In genomic region chr3:9715764-9716437, GRCh38 we compare ENCODE assay signal across 9 cellular contexts. TPM values are rescaled to one million over a fixed set of nuclear protein-coding genes. Genes with fewer than 3 reads are reported as not detected.
DNase-seq lines count a peak whose midpoint lies in the region; ATAC-seq lines count a peak whose summit lies in the region.
"Had no signal": no experiment of that assay in that cellular context is flagged by ENCODE, and none has a peak within 500 bp of the region (broad histone marks: within the 10 kb centered on the region; RNA-seq: fewer than 3 reads in every experiment).

No MANE protein-coding gene starts in this region.

- H3K9me3 Mint-ChIP-seq in activated naive CD4-positive, alpha-beta T cell treated with anti-CD3 and anti-CD28 coated beads for 36 hours, result no peaks in the 10 kb centered on the region
- H3K9me3 Mint-ChIP-seq: T-helper 1 cell treated with Interleukin-12 subunit alpha and Interleukin-12 subunit beta and Interleukin-4 antibody, amounts not matched to agents 30 μg/mL and 1 μg/mL, for 36 hours had no signal

- ATAC-seq in Right ventricle myocardium inferior (peak; percentile 95), HG03354 (IDR thresholded peaks at IDR 0.05; ENCODE audit: poor library complexity, severe bottlenecking, unreplicated experiment) (no peak)

- H3K4me3 Mint-ChIP-seq in activated naive CD4-positive, alpha-beta T cell treated with anti-CD3 and anti-CD28 coated beads for 36 hours, result no peak overlapping the region
- H3K4me3 Mint-ChIP-seq: T-helper 1 cell treated with Interleukin-12 subunit alpha and Interleukin-12 subunit beta and Interleukin-4 antibody, amounts not matched to agents 30 μg/mL and 1 μg/mL, for 36 hours had no signal

- peaks cover 1% of the 10 kb centered on the region for H3K36me3 Mint-ChIP-seq in activated naive CD4-positive, alpha-beta T cell treated with anti-CD3 and anti-CD28 coated beads for 36 hours (ENCODE audit: low read depth)

- no peak overlapping the region for H3K27ac Mint-ChIP-seq in activated naive CD4-positive, alpha-beta T cell treated with anti-CD3 and anti-CD28 coated beads for 36 hours
- H3K27ac Mint-ChIP-seq: T-helper 1 cell treated with Interleukin-12 subunit alpha and Interleukin-12 subunit beta and Interleukin-4 antibody, amounts not matched to agents 30 μg/mL and 1 μg/mL, for 36 hours had no signal

- CTCF ChIA-PET in activated naive CD4-positive, alpha-beta T cell treated with anti-CD3 and anti-CD28 coated beads for 36 hours (lab: Charles Lee), result interaction anchor here (1.1 to 2.4 kb wide), 4 partner anchors 11 to 66 kb away, joined by 4 to 15 read pairs (median 6); partner anchors contain the start of gene MTMR14

- DNase-seq in EL (peak; percentile 88), LoVo (ENCODE audit: low spot score) (peak; percentile 90), Right ventricle myocardium inferior (ENCODE audit: missing footprints) (peak; percentile 77), posterior vena cava (ENCODE audit: low spot score) (peak; percentile 89), NCI-H2107 (lab: John Stamatoyannopoulos, UW) (no peak)
- peak; percentile 76 for DNase-seq in activated naive CD4-positive, alpha-beta T cell treated with anti-CD3 and anti-CD28 coated beads for 36 hours
- no peak for DNase-seq in effector CD8-positive, alpha-beta T cell (lab: John Stamatoyannopoulos, UW)

- intact Hi-C loops in activated naive CD4-positive, alpha-beta T cell treated with anti-CD3 and anti-CD28 coated beads for 36 hours (cut with micrococcal nuclease), result loop anchor here (1.0 to 5.0 kb wide), 2 partner anchors 215 to 401 kb away; partner anchors contain the start of gene BRK1
- intact Hi-C loops in Right ventricle myocardium inferior (cut with DNase I), result no loop called here
- intact Hi-C loops in posterior vena cava (cut with DNase I), result no loop called here

- no peaks in the 10 kb centered on the region for H3K27me3 Mint-ChIP-seq in activated naive CD4-positive, alpha-beta T cell treated with anti-CD3 and anti-CD28 coated beads for 36 hours (ENCODE audit: low read depth)

- H3K4me1 Mint-ChIP-seq in activated naive CD4-positive, alpha-beta T cell treated with anti-CD3 and anti-CD28 coated beads for 36 hours (ENCODE audit: low read depth), result peaks cover 15% of the 10 kb centered on the region

RNA-seq across cellular contexts. Expression of gene CPNE9, which starts 12.3 kb away (rescaled TPM):
- total RNA-seq in activated naive CD4-positive, alpha-beta T cell treated with anti-CD3 and anti-CD28 coated beads for 36 hours, result not detected
- total RNA-seq in Right ventricle myocardium inferior (not detected), posterior vena cava (not detected)

RNA-seq across cellular contexts. Expression of gene BRPF1, which starts 15.6 kb away (rescaled TPM):
- total RNA-seq in activated naive CD4-positive, alpha-beta T cell treated with anti-CD3 and anti-CD28 coated beads for 36 hours, result 10 to 100 TPM; 16.8 to 19.4 TPM
- total RNA-seq in Right ventricle myocardium inferior (10.9 TPM), posterior vena cava (10 to 100 TPM; 15.6 to 17.5 TPM)

RNA-seq across cellular contexts. Expression of gene OGG1, which starts 33.9 kb away (rescaled TPM):
- 10 to 100 TPM; 26.1 to 28.5 TPM for total RNA-seq in activated naive CD4-positive, alpha-beta T cell treated with anti-CD3 and anti-CD28 coated beads for 36 hours
- total RNA-seq in Right ventricle myocardium inferior, result 10.5 TPM
- 10 to 100 TPM; 15.4 to 23.4 TPM for total RNA-seq in posterior vena cava

RNA-seq across cellular contexts. Expression of gene CAMK1, which starts 53.8 kb away (rescaled TPM):
- 10 to 100 TPM; 18.9 to 19.5 TPM for total RNA-seq in activated naive CD4-positive, alpha-beta T cell treated with anti-CD3 and anti-CD28 coated beads for 36 hours
- total RNA-seq in Right ventricle myocardium inferior (18.4 TPM), posterior vena cava (10 to 100 TPM; 47.8 to 50.6 TPM)

Comparison
In these comparisons a context has a peak if more than half of its experiments do, and no peak if none do; other contexts are left out.
1. DNase-seq: peak in EL (single experiment), LoVo (single experiment), activated naive CD4-positive, alpha-beta T cell treated with anti-CD3 and anti-CD28 coated beads for 36 hours (single experiment), Right ventricle myocardium inferior (single experiment) and posterior vena cava (single experiment); none in NCI-H2107 (single experiment) and effector CD8-positive, alpha-beta T cell (single experiment).